In genomic region chr22:20289182-20290044, GRCh38 we compare ENCODE assay signal across 1 cellular context. TPM values are rescaled to one million over a fixed set of nuclear protein-coding genes. Genes with fewer than 3 reads are reported as not detected.
"Had no signal": no experiment of that assay in that cellular context is flagged by ENCODE, and none has a peak within 500 bp of the region (broad histone marks: within the 10 kb centered on the region; RNA-seq: fewer than 3 reads in every experiment).

No MANE protein-coding gene starts in this region.

RNA-seq across cellular contexts. Expression of gene RTN4R, which starts 21.3 kb away (rescaled TPM):
- total RNA-seq: OCI-LY7 had no signal
